1 cellular context compared by ENCODE assay signal in genomic region chr11:61816736-61817455, GRCh38.
TF ChIP-seq lines count a peak whose summit lies in the region.

Gene FADS1 (minus strand): TSS chr11:61817003. CDS start chr11:61816929, 74 bp downstream.

TF ChIP-seq in K562, 482 proteins besides CTCF, POLR2A, EP300 and RAD21 (continued from another document and continues in another):
- no peak for TF ChIP-seq OTX1 (CRISPR knock-in tag; IDR thresholded peaks at IDR 0.05)
- TF ChIP-seq TRIM28 (IDR thresholded peaks at IDR 0.05) = no peak
- TF ChIP-seq ASH1L (IDR thresholded peaks at IDR 0.05; ENCODE audit: borderline replicate concordance, low read depth, partially characterized antibody) = no peak
- no peak for TF ChIP-seq ZEB2 (IDR thresholded peaks at IDR 0.05)
- TF ChIP-seq ZZZ3 (IDR thresholded peaks at IDR 0.05) = no peak
- TF ChIP-seq TFAM (CRISPR knock-in tag; conservative IDR thresholded peaks at IDR 0.05) = no peak
- TF ChIP-seq SIX5 (IDR thresholded peaks at IDR 0.05; ENCODE audit: borderline replicate concordance in 1 of 2, insufficient read depth in 1 of 2, low read depth in 1 of 2, low read length in 2 of 2) = no peak
- TF ChIP-seq CHCHD3 (CRISPR knock-in tag; IDR thresholded peaks at IDR 0.05) = no peak
- TF ChIP-seq ZNF76 (CRISPR knock-in tag; IDR thresholded peaks at IDR 0.05; ENCODE audit: borderline replicate concordance) = 0 out of 2 replicates have a peak, but pooled peaks have one; percentile 45
- TF ChIP-seq ZBTB34 (CRISPR knock-in tag; IDR thresholded peaks at IDR 0.05) = 0 out of 2 replicates have a peak, but pooled peaks have one; percentile 48
- TF ChIP-seq RERE (CRISPR knock-in tag; IDR thresholded peaks at IDR 0.05; ENCODE audit: borderline replicate concordance) = 0 out of 2 replicates have a peak, but pooled peaks have one; percentile 67
- TF ChIP-seq MCM7 (IDR thresholded peaks at IDR 0.05) = no peak
- TF ChIP-seq NRF1 (conservative IDR thresholded peaks at IDR 0.05 in 1 of 2, IDR thresholded peaks at IDR 0.05 in 1 of 2) = peak; percentile 79 to 82
- no peak for TF ChIP-seq ZNF830 (CRISPR knock-in tag; IDR thresholded peaks at IDR 0.05)
- no peak for TF ChIP-seq ZNF41 (CRISPR knock-in tag; conservative IDR thresholded peaks at IDR 0.05)
- no peak for TF ChIP-seq KAT8 (IDR thresholded peaks at IDR 0.05; ENCODE audit: low read depth)
- no peak for TF ChIP-seq BRF1 (IDR thresholded peaks at IDR 0.05; ENCODE audit: borderline replicate concordance, extremely low read depth, insufficient read length)
- no peak for TF ChIP-seq ZBTB5 (IDR thresholded peaks at IDR 0.05)
- no peak for TF ChIP-seq CHD1 (IDR thresholded peaks at IDR 0.05; ENCODE audit: low read length)
- TF ChIP-seq SETDB1 (IDR thresholded peaks at IDR 0.05; ENCODE audit: low read length) = no peak
- no peak for TF ChIP-seq HDGF (IDR thresholded peaks at IDR 0.05)
- peak; percentile 17; the same call in 1 of the 2 replicates for TF ChIP-seq PML (IDR thresholded peaks at IDR 0.05; ENCODE audit: low read length)
- no peak for TF ChIP-seq ZNF212 (CRISPR knock-in tag; IDR thresholded peaks at IDR 0.05)
- TF ChIP-seq ZNF184 (CRISPR knock-in tag; IDR thresholded peaks at IDR 0.05) = no peak
- peak; percentile 79; the same call in 1 of the 2 replicates for TF ChIP-seq EP400 (IDR thresholded peaks at IDR 0.05)
- no peak for TF ChIP-seq ZNF408 (CRISPR knock-in tag; IDR thresholded peaks at IDR 0.05; ENCODE audit: low read depth)
- TF ChIP-seq THAP12 (CRISPR knock-in tag; IDR thresholded peaks at IDR 0.05) = no peak
- TF ChIP-seq KLF13 (tag; IDR thresholded peaks at IDR 0.05; ENCODE audit: borderline replicate concordance, low read depth) = peak; percentile 27; the same call in 1 of the 2 replicates
- no peak for TF ChIP-seq ZNF318 (IDR thresholded peaks at IDR 0.05; ENCODE audit: borderline replicate concordance in 1 of 2, low read depth in 1 of 2)
- TF ChIP-seq MCM2 (IDR thresholded peaks at IDR 0.05; ENCODE audit: low read depth) = no peak
- TF ChIP-seq ZFP30 (CRISPR knock-in tag; IDR thresholded peaks at IDR 0.05; ENCODE audit: borderline replicate concordance) = no peak
- 0 out of 2 replicates have a peak, but pooled peaks have one; percentile 70 for TF ChIP-seq NFRKB (IDR thresholded peaks at IDR 0.05; ENCODE audit: low read depth)
- peak; percentile 88 for TF ChIP-seq RB1 (IDR thresholded peaks at IDR 0.05; ENCODE audit: low read depth)
- peak; percentile 59; the same call in 1 of the 2 replicates for TF ChIP-seq PTBP1 (IDR thresholded peaks at IDR 0.05; ENCODE audit: low read depth, low read length)
- no peak for TF ChIP-seq ZFP1 (CRISPR knock-in tag; IDR thresholded peaks at IDR 0.05)
- no peak for TF ChIP-seq CREBBP (IDR thresholded peaks at IDR 0.05; ENCODE audit: low read depth, low read length)
